In the genomic region with DNA sequence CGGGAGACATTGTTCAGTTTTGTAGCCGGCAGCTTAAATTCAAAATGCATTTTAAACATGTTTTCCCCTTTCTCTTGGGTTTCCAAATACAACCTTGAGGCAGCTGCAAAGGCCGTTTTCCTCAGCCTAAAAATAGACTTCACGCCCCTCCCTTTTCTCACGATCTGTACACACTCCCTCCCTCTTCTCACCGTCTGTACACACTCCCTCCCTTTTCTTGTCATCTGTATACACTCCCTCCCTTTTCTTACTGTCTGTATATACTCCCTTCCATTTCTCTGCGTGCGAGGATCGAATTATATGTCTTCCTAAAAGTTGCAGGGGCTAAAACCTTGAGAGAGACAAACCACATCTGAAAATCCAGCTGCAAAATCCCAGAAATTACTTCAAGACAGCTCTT, we compare ENCODE assay signal across 10 cellular contexts. TPM values are rescaled to one million over a fixed set of nuclear protein-coding genes. Genes with fewer than 3 reads are reported as not detected.
DNase-seq lines count a peak whose midpoint lies in the region; TF ChIP-seq lines count a peak whose summit lies in the region.
"Had no signal": no experiment of that assay in that cellular context is flagged by ENCODE, and none has a peak within 500 bp of the region (broad histone marks: within the 10 kb centered on the region; RNA-seq: fewer than 3 reads in every experiment).

No MANE protein-coding gene starts in this region.

- H3K9ac ChIP-seq in fibroblast of lung (ENCODE audit: insufficient read depth, low read length): no peak overlapping the region
- no peak overlapping the region for H3K9ac ChIP-seq in neural progenitor cell

- H3K27ac Mint-ChIP-seq in neural progenitor cell: no peak overlapping the region

- H3K4me1 ChIP-seq in fibroblast of lung (ENCODE audit: control insufficient read depth, extremely low read depth, insufficient read depth, low read length) (peaks cover 5% of the 10 kb centered on the region), neural progenitor cell (peaks cover 9% of the 10 kb centered on the region), Peyer's patch (peaks cover 0 to 32% (median 3%) of the 10 kb centered on the region in 4 donors)

- H3K9me3 Mint-ChIP-seq in neural progenitor cell: no peaks in the 10 kb centered on the region

- H4K20me1 ChIP-seq in fibroblast of lung (ENCODE audit: control insufficient read depth, extremely low read depth, insufficient read depth, low read length) (no peaks in the 10 kb centered on the region), neural progenitor cell (ENCODE audit: low read depth) (no peaks in the 10 kb centered on the region)

- H3K4me3 Mint-ChIP-seq in neural progenitor cell: no peak overlapping the region

- H2AFZ ChIP-seq in fibroblast of lung (ENCODE audit: low read length): peak overlapping the region; percentile 59
- H2AFZ ChIP-seq in neural progenitor cell (replicated peaks): peak overlapping the region; percentile 7

- peak; percentile 32 for DNase-seq in DMS 273 (lab: John Stamatoyannopoulos, UW; ENCODE audit: unreplicated experiment)
- DNase-seq in DMS 273 treated with DMSO at 0.1 percent for 48 hours (lab: John Stamatoyannopoulos, UW): no peak
- DNase-seq in NCI-H345 treated with DMSO at 0.1 percent for 48 hours (lab: John Stamatoyannopoulos, UW; ENCODE audit: unreplicated experiment): peak; percentile 19
- DNase-seq in fibroblast of lung (ENCODE audit: low read depth in 2 of 2): no peak
- DNase-seq in neural progenitor cell (ENCODE audit: low spot score): no peak
- DNase-seq in posterior cingulate gyrus: no peak
- DNase-seq in Peyer's patch: no peak
- no peak for DNase-seq in activated effector memory CD4-positive, alpha-beta T cell treated with anti-CD3 and anti-CD28 coated beads, Interleukin-2, amount 50 U/mL, for 16 hours
- DNase-seq: 8988T, NCI-H1436 treated with DMSO at 0.1 percent for 48 hours had no signal

- peaks cover 27% of the 10 kb centered on the region for H3K4me1 Mint-ChIP-seq in neural progenitor cell

- peaks cover 11% of the 10 kb centered on the region for H3K27me3 Mint-ChIP-seq in neural progenitor cell (ENCODE audit: insufficient read depth, low read depth)

- no peaks in the 10 kb centered on the region for H3K36me3 Mint-ChIP-seq in neural progenitor cell

- intact Hi-C loops in posterior cingulate gyrus (cut with DNase I): no loop called here

- H3K27me3 ChIP-seq in fibroblast of lung (ENCODE audit: control insufficient read depth, insufficient read depth, low read length) (peaks cover 22% of the 10 kb centered on the region), neural progenitor cell (no peaks in the 10 kb centered on the region), Peyer's patch (no peaks in the 10 kb centered on the region)

- no peaks in the 10 kb centered on the region for H3K36me3 ChIP-seq in fibroblast of lung (ENCODE audit: control insufficient read depth, insufficient read depth, low read length)
- H3K36me3 ChIP-seq in neural progenitor cell: no peaks in the 10 kb centered on the region
- no peaks in the 10 kb centered on the region for H3K36me3 ChIP-seq in Peyer's patch

- H3F3A ChIP-seq in neural progenitor cell (ENCODE audit: low read depth): peaks cover 11% of the 10 kb centered on the region

- no peaks in the 10 kb centered on the region for H3K9me3 ChIP-seq in fibroblast of lung (ENCODE audit: control insufficient read depth, insufficient read depth, low read depth, low read length)
- no peaks in the 10 kb centered on the region for H3K9me3 ChIP-seq in neural progenitor cell (ENCODE audit: low read depth)
- H3K9me3 ChIP-seq in Peyer's patch: no peaks in the 10 kb centered on the region

- H3K4me3 ChIP-seq in fibroblast of lung (replicated peaks in 1 of 4; ENCODE audit: control extremely low read depth in 1 of 4, insufficient read depth in 1 of 4, low read depth in 3 of 4, low read length in 4 of 4) (peak overlapping the region in 1 of 4 experiments; percentile 50), neural progenitor cell (no peak overlapping the region), Peyer's patch (peak overlapping the region in 1 of 4 donors; percentile 33)

- no peaks in the 10 kb centered on the region for H3K79me2 ChIP-seq in fibroblast of lung (ENCODE audit: control insufficient read depth, insufficient read depth, low read length)
- no peaks in the 10 kb centered on the region for H3K79me2 ChIP-seq in neural progenitor cell (ENCODE audit: low read depth)

- peak overlapping the region; percentile 33 for H3K4me2 ChIP-seq in fibroblast of lung (ENCODE audit: extremely low read depth, insufficient read depth, low read length)
- no peak overlapping the region for H3K4me2 ChIP-seq in neural progenitor cell

- TF ChIP-seq POLR2A in Peyer's patch (IDR thresholded peaks at IDR 0.05): no peak

- no peak overlapping the region for H3K27ac ChIP-seq in fibroblast of lung (ENCODE audit: insufficient read depth, low read length)
- no peak overlapping the region for H3K27ac ChIP-seq in neural progenitor cell
- H3K27ac ChIP-seq in Peyer's patch: peak overlapping the region in 1 of 4 donors; percentile 61

- TF ChIP-seq CTCF in fibroblast of lung (conservative IDR thresholded peaks at IDR 0.05 in 1 of 2, IDR thresholded peaks at IDR 0.05 in 1 of 2; ENCODE audit: low read depth in 1 of 2, low read length in 2 of 2): no peak
- TF ChIP-seq CTCF in neural progenitor cell (IDR thresholded peaks at IDR 0.05): no peak
- no peak for TF ChIP-seq CTCF in Peyer's patch (IDR thresholded peaks at IDR 0.05)

RNA-seq across cellular contexts. Expression of a gene that starts 8.9 kb away (rescaled TPM):
- total RNA-seq in fibroblast of lung (not detected in 2 replicates), neural progenitor cell (ENCODE audit: low replicate concordance) (0.53 TPM in 1 of 2 replicates, not detected in the other), Peyer's patch (10 to 100 TPM in 2 of 4 donors, 1 to 10 TPM in 2; 5.8 to 23.1 (median 13.0) TPM)
- polyA plus RNA-seq in fibroblast of lung: not detected in 2 replicates
- polyA plus RNA-seq in fibroblast of lung (2012): not detected in 2 replicates
- polyA minus RNA-seq in fibroblast of lung (ENCODE audit: low replicate concordance): 0.30 TPM in 1 of 2 replicates, not detected in the other

Comparison
In these comparisons a context has a peak if more than half of its experiments do, and no peak if none do; other contexts are left out.
1. DNase-seq: peak in DMS 273 (single experiment) and NCI-H345 treated with DMSO at 0.1 percent for 48 hours (single experiment); none in DMS 273 treated with DMSO at 0.1 percent for 48 hours (single experiment), fibroblast of lung (0 of 2), neural progenitor cell (single experiment), posterior cingulate gyrus (0 of 10), Peyer's patch (0 of 3) and activated effector memory CD4-positive, alpha-beta T cell treated with anti-CD3 and anti-CD28 coated beads, Interleukin-2, amount 50 U/mL, for 16 hours (single experiment).